25 cellular contexts compared by ENCODE assay signal in genomic region chr1:83418558-83418957, GRCh38.
"Had no signal": no experiment of that assay in that cellular context is flagged by ENCODE, and none has a peak within 500 bp of the region (broad histone marks: within the 10 kb centered on the region; RNA-seq: fewer than 3 reads in every experiment).

No MANE protein-coding gene starts in this region.

- H3K4me1 ChIP-seq: heart right ventricle, left ventricle myocardium inferior, lower lobe of right lung, prostate gland, sigmoid colon, testis, tibial artery had no signal

- H3K9me3 Mint-ChIP-seq: nephron progenitor cell; stimulated activated memory B cell treated with anti-CD40 and anti-IgM and Interleukin-4, amounts not matched to agents 10 μg/mL and 1 μg/mL and 100 μg/mL, for 72 hours; type B pancreatic cell had no signal

- H3K36me3 ChIP-seq: heart right ventricle, left ventricle myocardium inferior, lower lobe of right lung, prostate gland, sigmoid colon, tibial artery had no signal

- ATAC-seq: esophagus mucosa; heart right ventricle; left colon; lower lobe of right lung; naive thymus-derived CD8-positive, alpha-beta T cell; right cardiac atrium; stimulated activated memory B cell treated with anti-CD40 and anti-IgM and Interleukin-4, amounts not matched to agents 10 μg/mL and 1 μg/mL and 100 μg/mL, for 72 hours; stimulated activated naive CD8-positive, alpha-beta T cell treated with anti-CD3 and anti-CD28 coated beads, Interleukin-15, Interleukin-2, amounts not matched to agents 100 U/mL and 50 U/mL, for 24 hours had no signal

- H3K27ac ChIP-seq: dorsolateral prefrontal cortex, epithelial cell of prostate, heart right ventricle, left ventricle myocardium inferior, lower lobe of right lung, prostate gland, sigmoid colon, testis, tibial artery had no signal

- H3K27ac Mint-ChIP-seq: naive thymus-derived CD8-positive, alpha-beta T cell; nephron progenitor cell; stimulated activated memory B cell treated with anti-CD40 and anti-IgM and Interleukin-4, amounts not matched to agents 10 μg/mL and 1 μg/mL and 100 μg/mL, for 72 hours; type B pancreatic cell had no signal

- H3K27me3 Mint-ChIP-seq: naive thymus-derived CD8-positive, alpha-beta T cell; stimulated activated memory B cell treated with anti-CD40 and anti-IgM and Interleukin-4, amounts not matched to agents 10 μg/mL and 1 μg/mL and 100 μg/mL, for 72 hours; type B pancreatic cell had no signal

- H3K27me3 ChIP-seq: dorsolateral prefrontal cortex, heart right ventricle, sigmoid colon, testis, tibial artery had no signal

- H3K4me3 Mint-ChIP-seq: naive thymus-derived CD8-positive, alpha-beta T cell; nephron progenitor cell; stimulated activated memory B cell treated with anti-CD40 and anti-IgM and Interleukin-4, amounts not matched to agents 10 μg/mL and 1 μg/mL and 100 μg/mL, for 72 hours; type B pancreatic cell had no signal

- H3K4me3 ChIP-seq: dorsolateral prefrontal cortex, heart right ventricle, left ventricle myocardium inferior, lower lobe of right lung, prostate gland, sigmoid colon, testis, tibial artery had no signal

- H3K4me1 Mint-ChIP-seq: stimulated activated memory B cell treated with anti-CD40 and anti-IgM and Interleukin-4, amounts not matched to agents 10 μg/mL and 1 μg/mL and 100 μg/mL, for 72 hours had no signal

- H3K36me3 Mint-ChIP-seq: naive thymus-derived CD8-positive, alpha-beta T cell; stimulated activated memory B cell treated with anti-CD40 and anti-IgM and Interleukin-4, amounts not matched to agents 10 μg/mL and 1 μg/mL and 100 μg/mL, for 72 hours; type B pancreatic cell had no signal

- H3K9me3 ChIP-seq: heart right ventricle, left ventricle myocardium inferior, lower lobe of right lung, prostate gland, sigmoid colon, testis, tibial artery had no signal

- DNase-seq: dorsolateral prefrontal cortex; effector CD4-positive, alpha-beta T cell; foreskin melanocyte; glutamatergic neuron; heart right ventricle; hippocampal formation; left colon; left ventricle myocardium inferior; lower lobe of right lung; naive thymus-derived CD8-positive, alpha-beta T cell; nephron progenitor cell; nucleus accumbens; right cardiac atrium; sigmoid colon; stimulated activated CD4-positive, alpha-beta T cell treated with anti-CD3 and anti-CD28 coated beads, Interleukin-2, amount 100 ng/mL, for 24 hours; stimulated activated CD4-positive, alpha-beta T cell treated with anti-CD3 and anti-CD28 coated beads, Interleukin-4, amount 100 ng/mL, for 4 hours; stimulated activated naive CD8-positive, alpha-beta T cell treated with anti-CD3 and anti-CD28 coated beads, Interleukin-15, Interleukin-2, amounts not matched to agents 100 U/mL and 50 U/mL, for 24 hours; substantia nigra; testis; tibial artery had no signal
